In genomic region chr2:182666674-182667320, GRCh38 we compare ENCODE assay signal across 8 cellular contexts. TPM values are rescaled to one million over a fixed set of nuclear protein-coding genes. Genes with fewer than 3 reads are reported as not detected.
DNase-seq lines count a peak whose midpoint lies in the region; ATAC-seq and TF ChIP-seq lines count a peak whose summit lies in the region.

No MANE protein-coding gene starts in this region.

- H3K4me3 Mint-ChIP-seq in naive thymus-derived CD8-positive, alpha-beta T cell = no peak overlapping the region

- peaks cover 0 to 8% (median under 1%) of the 10 kb centered on the region in 5 donors for H3K27me3 Mint-ChIP-seq in naive thymus-derived CD8-positive, alpha-beta T cell

- H3K36me3 ChIP-seq in GM23248 (ENCODE audit: low read depth) = no peaks in the 10 kb centered on the region
- H3K36me3 ChIP-seq in aorta (ENCODE audit: control insufficient read depth in 1 of 2, insufficient read depth in 2 of 2, low read length in 1 of 2) = no peaks in the 10 kb centered on the region
- H3K36me3 ChIP-seq in prostate gland = no peaks in the 10 kb centered on the region

- no peak overlapping the region for H3K4me2 ChIP-seq in GM23248 (ENCODE audit: unreplicated experiment)

- no peak overlapping the region for H2AFZ ChIP-seq in GM23248

- no peaks in the 10 kb centered on the region for H4K20me1 ChIP-seq in GM23248 (ENCODE audit: insufficient read depth)

- H3K4me1 ChIP-seq in GM23248 (ENCODE audit: insufficient read depth) (no peaks in the 10 kb centered on the region), aorta (ENCODE audit: control insufficient read depth in 1 of 2, insufficient read depth in 2 of 2, low read length in 2 of 2) (no peaks in the 10 kb centered on the region), prostate gland (replicated peaks) (no peaks in the 10 kb centered on the region)

- no peak overlapping the region for H3K27ac Mint-ChIP-seq in naive thymus-derived CD8-positive, alpha-beta T cell

- H3K4me1 Mint-ChIP-seq in naive thymus-derived CD8-positive, alpha-beta T cell = no peaks in the 10 kb centered on the region

- intact Hi-C loops in aorta (cut with DNase I) = no loop called here
- intact Hi-C loops in prostate gland (cut with DNase I) = no loop called here

- H3K79me2 ChIP-seq in GM23248 (ENCODE audit: insufficient read depth) = no peaks in the 10 kb centered on the region

- H3K27me3 ChIP-seq in AG04450 (ENCODE audit: control insufficient read depth, insufficient read depth, low read length) = no peaks in the 10 kb centered on the region
- no peaks in the 10 kb centered on the region for H3K27me3 ChIP-seq in GM23248 (replicated peaks; ENCODE audit: insufficient read depth)
- H3K27me3 ChIP-seq in aorta (ENCODE audit: control insufficient read depth in 1 of 2, insufficient read depth in 2 of 2, low read length in 1 of 2) = no peaks in the 10 kb centered on the region
- no peaks in the 10 kb centered on the region for H3K27me3 ChIP-seq in prostate gland (replicated peaks; ENCODE audit: insufficient read depth)

- TF ChIP-seq CTCF in AG04450 (IDR thresholded peaks at IDR 0.05; ENCODE audit: low read depth, low read length) = peak; percentile 64
- peak; percentile 55 for TF ChIP-seq CTCF in LNCAP (IDR thresholded peaks at IDR 0.05)
- TF ChIP-seq CTCF in astrocyte of the cerebellum (IDR thresholded peaks at IDR 0.05; ENCODE audit: low read depth, low read length, missing control alignments) = peak; percentile 59
- TF ChIP-seq CTCF in prostate gland (IDR thresholded peaks at IDR 0.05) = peak in 1 of 4 experiments; percentile 20

- no peaks in the 10 kb centered on the region for H3F3A ChIP-seq in GM23248 (ENCODE audit: insufficient read depth)

- TF ChIP-seq POLR2A in prostate gland (IDR thresholded peaks at IDR 0.05) = no peak

- H3K9me2 ChIP-seq in GM23248 (ENCODE audit: insufficient read depth) = no peaks in the 10 kb centered on the region

- 96 to 100% methylated on average over 1 of the region's 1 CpG for WGBS in GM23248 (ENCODE audit: low coverage in 1 of 2, low lambda C conversion rate in 2 of 2, missing lambda C conversion rate in 2 of 2), 2 experiments
- 86 to 90% methylated on average over 1 of the region's 1 CpG for WGBS in aorta, 2 donors
- 83% methylated on average over 1 of the region's 1 CpG for WGBS in prostate gland

- H3K9me3 ChIP-seq in AG04450 (ENCODE audit: control insufficient read depth, insufficient read depth, low read length) (no peaks in the 10 kb centered on the region), GM23248 (ENCODE audit: low read depth) (no peaks in the 10 kb centered on the region), aorta (ENCODE audit: control insufficient read depth, low read length) (no peaks in the 10 kb centered on the region), prostate gland (no peaks in the 10 kb centered on the region)

- H3K4me3 ChIP-seq in AG04450 (ENCODE audit: low read depth, low read length) (no peak overlapping the region), GM23248 (no peak overlapping the region), astrocyte of the cerebellum (ENCODE audit: low read depth, low read length) (no peak overlapping the region), aorta (ENCODE audit: low read length in 2 of 2) (no peak overlapping the region), prostate gland (no peak overlapping the region)

- no peaks in the 10 kb centered on the region for H3K36me3 Mint-ChIP-seq in naive thymus-derived CD8-positive, alpha-beta T cell

- H3K9ac ChIP-seq in GM23248 = no peak overlapping the region

- CTCF ChIA-PET in AG04450 (lab: Charles Lee) = interaction anchor here (0.6 to 2.8 kb wide), 17 partner anchors 9 to 1094 kb away, joined by 3 to 12 read pairs (median 5); no protein-coding TSS in a partner anchor

- ATAC-seq in naive thymus-derived CD8-positive, alpha-beta T cell = peak; percentile 61 to 69
- ATAC-seq in aorta (ENCODE audit: low FRiP score) = no peak

- H3K27ac ChIP-seq in AG04450 (ENCODE audit: low read depth, low read length) (no peak overlapping the region), GM23248 (no peak overlapping the region), aorta (ENCODE audit: low read depth in 1 of 2, low read length in 2 of 2) (no peak overlapping the region), prostate gland (no peak overlapping the region)

- no peaks in the 10 kb centered on the region for H3K9me3 Mint-ChIP-seq in naive thymus-derived CD8-positive, alpha-beta T cell

- POLR2A ChIA-PET in AG04450 (lab: Yijun Ruan, JAX) = interaction anchor here (0.5 to 1.0 kb wide), 2 partner anchors 49 to 300 kb away, joined by 3 to 5 read pairs; partner anchors contain the start of gene DNAJC10
- POLR2A ChIA-PET in naive thymus-derived CD8-positive, alpha-beta T cell (lab: Charles Lee) = interaction anchor here (0.6 kb wide), 1 partner anchor 53 kb away, joined by 4 read pairs; no protein-coding TSS in a partner anchor

- in situ Hi-C loops in GM23248 (cut with MboI) (loop anchor here (25.0 kb wide), 2 partner anchors 729 to 904 kb away; no protein-coding TSS in a partner anchor), astrocyte of the cerebellum (cut with HindIII; ENCODE audit: low sequenced_read_pairs) (loop anchor here (25.0 kb wide), 1 partner anchor 479 kb away; no protein-coding TSS in a partner anchor)

- DNase-seq in AG04450 (ENCODE audit: low read depth, low spot score) (no peak), GF-D8 (lab: John Stamatoyannopoulos, UW) (peak; percentile 15), GM23248 (peak; percentile 50), astrocyte of the cerebellum (ENCODE audit: low read depth) (no peak), aorta (no peak), prostate gland (ENCODE audit: low spot score) (no peak)
- DNase-seq in naive thymus-derived CD8-positive, alpha-beta T cell = peak in 6 of 10 donors; percentile 6 to 40 (median 18)

RNA-seq across cellular contexts. Expression of gene DNAJC10, which starts 49.3 kb away (rescaled TPM):
- polyA plus RNA-seq in AG04450 (2011; rRNA removed) (84.3 and 121 TPM in 2 replicates), GM23248 (2016; fragmentation: Nextera tagmentation; extraction: Ambion mirVana) (115 and 117 TPM in 2 replicates), aorta (10 to 100 TPM; 29.7 to 56.5 TPM)
- 37.3 and 76.6 TPM in 2 replicates for polyA minus RNA-seq in AG04450 (2011; rRNA and poly(A)+ RNA removed)
- total RNA-seq in GM23248 (2014; rRNA removed; shearing (Covaris generic)) = 94.5 and 96.0 TPM in 2 replicates
- total RNA-seq in naive thymus-derived CD8-positive, alpha-beta T cell = 10 to 100 TPM; 56.8 to 57.5 TPM
- polyA plus RNA-seq in naive thymus-derived CD8-positive, alpha-beta T cell = 10 to 100 TPM; 39.7 to 58.2 (median 56.5) TPM
- total RNA-seq in aorta (100 to 1,000 TPM; 118 to 131 TPM), prostate gland (10 to 100 TPM; 42.8 to 52.9 TPM)

Comparison
In these comparisons a context has a peak if more than half of its experiments do, and no peak if none do; other contexts are left out.
1. DNase-seq: peak in GF-D8 (single experiment), GM23248 (single experiment) and naive thymus-derived CD8-positive, alpha-beta T cell (6 of 10); none in AG04450 (single experiment), astrocyte of the cerebellum (single experiment), aorta (0 of 2) and prostate gland (single experiment).